15 cellular contexts compared by ENCODE assay signal in genomic region chr1:14852301-14852700, GRCh38.
"Had no signal": no experiment of that assay in that cellular context is flagged by ENCODE, and none has a peak within 500 bp of the region (broad histone marks: within the 10 kb centered on the region; RNA-seq: fewer than 3 reads in every experiment).

No MANE protein-coding gene starts in this region.

- H3K9me3 ChIP-seq: ascending aorta, esophagus squamous epithelium, spleen had no signal

- DNase-seq: activated CD4-positive, alpha-beta T cell treated with anti-CD3 and anti-CD28 coated beads, Interleukin-2, amount 50 U/mL, for 4 hours; activated CD4-positive, CD25-positive, alpha-beta regulatory T cell treated with anti-CD3 and anti-CD28 coated beads, Interleukin-2, amount 50 U/mL, for 72 hours; activated effector memory CD4-positive, alpha-beta T cell treated with anti-CD3 and anti-CD28 coated beads, Interleukin-2, amount 50 U/mL, for 16 hours; activated naive CD4-positive, alpha-beta T cell treated with anti-CD3 and anti-CD28 coated beads, Interleukin-2, amount 50 U/mL, for 16 hours; activated T-cell treated with anti-CD3 and anti-CD28 coated beads, Interleukin-2, amount 50 U/mL, for 72 hours; effector memory CD8-positive, alpha-beta T cell; esophagus squamous epithelium; occipital lobe; retina; spleen; stimulated activated CD4-positive, alpha-beta T cell treated with anti-CD3 and anti-CD28 coated beads, Interleukin-4, amount 100 ng/mL, for 4 hours had no signal

- ATAC-seq: activated T-cell treated with anti-CD3 and anti-CD28 coated beads, Interleukin-2, amount 50 U/mL, for 72 hours; effector memory CD8-positive, alpha-beta T cell; stimulated activated memory B cell treated with anti-CD40 and anti-IgM and Interleukin-4, amounts not matched to agents 10 μg/mL and 1 μg/mL and 100 μg/mL, for 72 hours had no signal

- H3K4me3 ChIP-seq: ascending aorta, esophagus squamous epithelium, hepatocyte, spleen had no signal

- H3K4me1 ChIP-seq: ascending aorta, spleen had no signal

- H3K36me3 ChIP-seq: ascending aorta, esophagus squamous epithelium, spleen had no signal

- H3K27ac ChIP-seq: ascending aorta, esophagus squamous epithelium, hepatocyte, spleen, VCaP had no signal

- H3K27me3 ChIP-seq: ascending aorta, hepatocyte had no signal
